32 cellular contexts compared by ENCODE assay signal in the genomic region with DNA sequence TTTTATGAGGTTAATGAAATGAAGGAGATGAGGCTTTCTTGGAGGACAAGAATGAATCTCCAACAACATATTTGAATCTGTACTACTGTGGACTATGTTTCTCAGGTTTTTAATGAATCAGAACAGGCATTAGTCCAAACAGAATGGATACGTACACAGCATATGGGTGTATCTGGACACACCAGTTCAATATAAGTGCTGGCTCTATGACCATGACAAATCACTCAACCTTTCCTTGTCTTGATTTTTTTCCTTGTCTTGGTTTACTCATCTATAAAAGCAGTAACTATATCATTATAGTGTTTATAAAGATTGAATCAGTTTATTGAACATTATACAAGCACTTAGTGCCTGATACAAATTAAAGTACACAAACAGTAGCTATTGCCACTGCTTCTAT.
"Had no signal": no experiment of that assay in that cellular context is flagged by ENCODE, and none has a peak within 500 bp of the region (broad histone marks: within the 10 kb centered on the region; RNA-seq: fewer than 3 reads in every experiment).

No MANE protein-coding gene starts in this region.

- H3K4me1 Mint-ChIP-seq: activated CD8-positive, alpha-beta memory T cell treated with anti-CD3 and anti-CD28 coated beads, Interleukin-2, amount 10 ng/mL, durations not matched to agents 7 days and 5 days; brain had no signal

- H3K27me3 Mint-ChIP-seq: activated CD4-positive, alpha-beta memory T cell treated with anti-CD3 and anti-CD28 coated beads for 36 hours; activated CD4-positive, alpha-beta T cell treated with anti-CD3 and anti-CD28 coated beads for 36 hours; activated CD4-positive, alpha-beta T cell treated with anti-CD3 and anti-CD28 coated beads, Interleukin-2, amount 10 ng/mL, durations not matched to agents 24 days and 14 days; activated CD8-positive, alpha-beta memory T cell treated with anti-CD3 and anti-CD28 coated beads, Interleukin-2, amount 10 ng/mL, durations not matched to agents 7 days and 5 days; activated naive CD4-positive, alpha-beta T cell treated with anti-CD3 and anti-CD28 coated beads, Interleukin-2, amount 50 U/mL, for 24 hours; activated naive CD8-positive, alpha-beta T cell treated with anti-CD3 and anti-CD28 coated beads for 36 hours; activated naive CD8-positive, alpha-beta T cell treated with anti-CD3 and anti-CD28 coated beads, Interleukin-2, amount 50 U/mL, for 24 hours; brain; central memory CD8-positive, alpha-beta T cell had no signal

- ATAC-seq: activated CD4-positive, alpha-beta T cell treated with anti-CD3 and anti-CD28 coated beads for 36 hours; activated CD8-positive, alpha-beta memory T cell treated with anti-CD3 and anti-CD28 coated beads, Interleukin-2, amount 10 ng/mL, durations not matched to agents 7 days and 5 days; activated CD8-positive, alpha-beta T cell treated with anti-CD3 and anti-CD28 coated beads, Interleukin-2, amount 10 ng/mL, durations not matched to agents 7 days and 5 days; activated naive CD8-positive, alpha-beta T cell treated with anti-CD3 and anti-CD28 coated beads, Interleukin-2, amount 50 U/mL, for 24 hours; foreskin keratinocyte; gastrocnemius medialis; heart left ventricle had no signal

- H3K9me3 Mint-ChIP-seq: activated CD4-positive, alpha-beta T cell treated with anti-CD3 and anti-CD28 coated beads, Interleukin-2, amount 10 ng/mL, durations not matched to agents 24 days and 14 days; activated naive CD4-positive, alpha-beta T cell treated with anti-CD3 and anti-CD28 coated beads, Interleukin-2, amount 50 U/mL, for 24 hours; central memory CD8-positive, alpha-beta T cell had no signal

- H3K4me3 ChIP-seq: adrenal gland, breast epithelium, cardiac muscle cell, gastrocnemius medialis, heart left ventricle had no signal

- H3K27ac Mint-ChIP-seq: activated CD4-positive, alpha-beta memory T cell treated with anti-CD3 and anti-CD28 coated beads for 36 hours; activated CD4-positive, alpha-beta T cell treated with anti-CD3 and anti-CD28 coated beads for 36 hours; activated CD4-positive, alpha-beta T cell treated with anti-CD3 and anti-CD28 coated beads, Interleukin-2, amount 10 ng/mL, durations not matched to agents 24 days and 14 days; activated CD8-positive, alpha-beta memory T cell treated with anti-CD3 and anti-CD28 coated beads, Interleukin-2, amount 10 ng/mL, durations not matched to agents 7 days and 5 days; activated CD8-positive, alpha-beta T cell treated with anti-CD3 and anti-CD28 coated beads, Interleukin-2, amount 10 ng/mL, durations not matched to agents 7 days and 5 days; activated naive CD4-positive, alpha-beta T cell treated with anti-CD3 and anti-CD28 coated beads for 36 hours; activated naive CD4-positive, alpha-beta T cell treated with anti-CD3 and anti-CD28 coated beads, Interleukin-2, amount 50 U/mL, for 24 hours; activated naive CD8-positive, alpha-beta T cell treated with anti-CD3 and anti-CD28 coated beads for 36 hours; activated naive CD8-positive, alpha-beta T cell treated with anti-CD3 and anti-CD28 coated beads, Interleukin-2, amount 50 U/mL, for 24 hours; activated T-helper 1 cell treated with anti-CD3 and anti-CD28 coated beads, Interleukin-12 subunit alpha, Interleukin-12 subunit beta, Interleukin-2, Interleukin-4 antibody, amounts not matched to agents 30 ng/mL and 10 ng/mL and 1 ng/mL, durations not matched to agents 14 hours and 24 hours and 36 hours; activated T-helper 2 cell treated with anti-CD3 and anti-CD28 coated beads, Interferon-gamma antibody, Interleukin-2, Interleukin-4, amounts not matched to agents 10 μg/mL and 5 μg/mL and 100 μg/mL, durations not matched to agents 14 hours and 24 hours and 36 hours; brain had no signal

- DNase-seq: activated CD4-positive, alpha-beta memory T cell treated with anti-CD3 and anti-CD28 coated beads for 36 hours; activated CD4-positive, alpha-beta T cell treated with anti-CD3 and anti-CD28 coated beads for 36 hours; activated CD4-positive, alpha-beta T cell treated with anti-CD3 and anti-CD28 coated beads, Interleukin-2, amount 10 ng/mL, durations not matched to agents 24 days and 14 days; activated CD4-positive, CD25-positive, alpha-beta regulatory T cell; activated CD4-positive, CD25-positive, alpha-beta regulatory T cell treated with anti-CD3 and anti-CD28 coated beads, Interleukin-2, amount 50 U/mL, for 72 hours; activated CD8-positive, alpha-beta memory T cell treated with anti-CD3 and anti-CD28 coated beads, Interleukin-2, amount 10 ng/mL, durations not matched to agents 7 days and 5 days; activated CD8-positive, alpha-beta memory T cell treated with anti-CD3 and anti-CD28 coated beads, Interleukin-2, amount 50 U/mL, for 4 hours; activated CD8-positive, alpha-beta T cell treated with anti-CD3 and anti-CD28 coated beads, Interleukin-2, amount 10 ng/mL, durations not matched to agents 7 days and 5 days; activated effector memory CD4-positive, alpha-beta T cell treated with anti-CD3 and anti-CD28 coated beads, Interleukin-2, amount 50 U/mL, for 16 hours; activated naive CD4-positive, alpha-beta T cell treated with anti-CD3 and anti-CD28 coated beads for 36 hours; activated naive CD8-positive, alpha-beta T cell treated with anti-CD3 and anti-CD28 coated beads for 36 hours; activated naive CD8-positive, alpha-beta T cell treated with anti-CD3 and anti-CD28 coated beads, Interleukin-2, amount 50 U/mL, for 24 hours; activated T-cell treated with anti-CD3 and anti-CD28 coated beads, Interleukin-2, amount 50 U/mL, for 1 hour; activated T-cell treated with anti-CD3 and anti-CD28 coated beads, Interleukin-2, amount 50 U/mL, for 48 hours; adrenal gland; amygdala; aorta; cortex of kidney; dermis blood vessel endothelial cell; effector CD8-positive, alpha-beta T cell; foreskin keratinocyte; gastrocnemius medialis; glutamatergic neuron; heart left ventricle; T-helper 2 cell had no signal

- H3K4me3 Mint-ChIP-seq: activated CD4-positive, alpha-beta memory T cell treated with anti-CD3 and anti-CD28 coated beads for 36 hours; activated CD4-positive, alpha-beta T cell treated with anti-CD3 and anti-CD28 coated beads for 36 hours; activated CD4-positive, alpha-beta T cell treated with anti-CD3 and anti-CD28 coated beads, Interleukin-2, amount 10 ng/mL, durations not matched to agents 24 days and 14 days; activated CD8-positive, alpha-beta memory T cell treated with anti-CD3 and anti-CD28 coated beads, Interleukin-2, amount 10 ng/mL, durations not matched to agents 7 days and 5 days; activated CD8-positive, alpha-beta T cell treated with anti-CD3 and anti-CD28 coated beads, Interleukin-2, amount 10 ng/mL, durations not matched to agents 7 days and 5 days; activated naive CD4-positive, alpha-beta T cell treated with anti-CD3 and anti-CD28 coated beads for 36 hours; activated naive CD4-positive, alpha-beta T cell treated with anti-CD3 and anti-CD28 coated beads, Interleukin-2, amount 50 U/mL, for 24 hours; activated naive CD8-positive, alpha-beta T cell treated with anti-CD3 and anti-CD28 coated beads for 36 hours; activated naive CD8-positive, alpha-beta T cell treated with anti-CD3 and anti-CD28 coated beads, Interleukin-2, amount 50 U/mL, for 24 hours; activated T-helper 1 cell treated with anti-CD3 and anti-CD28 coated beads, Interleukin-12 subunit alpha, Interleukin-12 subunit beta, Interleukin-2, Interleukin-4 antibody, amounts not matched to agents 30 ng/mL and 10 ng/mL and 1 ng/mL, durations not matched to agents 14 hours and 24 hours and 36 hours; brain; central memory CD8-positive, alpha-beta T cell had no signal
